In genomic region chr16:24009060-24009459, GRCh38 we compare ENCODE assay signal across 1 cellular context.
TF ChIP-seq lines count a peak whose summit lies in the region.

No MANE protein-coding gene starts in this region.

TF ChIP-seq in SK-N-SH, 30 proteins besides CTCF, POLR2A, EP300 and RAD21 (continued from another document):
- no peak for TF ChIP-seq USF1 (IDR thresholded peaks at IDR 0.05; ENCODE audit: borderline replicate concordance, low read depth)
- TF ChIP-seq GATA2 (CRISPR knock-in tag; IDR thresholded peaks at IDR 0.05): no peak
- no peak for TF ChIP-seq ZBTB33 (IDR thresholded peaks at IDR 0.05; ENCODE audit: borderline replicate concordance, low read depth)
